1 cellular context compared by ENCODE assay signal in the genomic region with DNA sequence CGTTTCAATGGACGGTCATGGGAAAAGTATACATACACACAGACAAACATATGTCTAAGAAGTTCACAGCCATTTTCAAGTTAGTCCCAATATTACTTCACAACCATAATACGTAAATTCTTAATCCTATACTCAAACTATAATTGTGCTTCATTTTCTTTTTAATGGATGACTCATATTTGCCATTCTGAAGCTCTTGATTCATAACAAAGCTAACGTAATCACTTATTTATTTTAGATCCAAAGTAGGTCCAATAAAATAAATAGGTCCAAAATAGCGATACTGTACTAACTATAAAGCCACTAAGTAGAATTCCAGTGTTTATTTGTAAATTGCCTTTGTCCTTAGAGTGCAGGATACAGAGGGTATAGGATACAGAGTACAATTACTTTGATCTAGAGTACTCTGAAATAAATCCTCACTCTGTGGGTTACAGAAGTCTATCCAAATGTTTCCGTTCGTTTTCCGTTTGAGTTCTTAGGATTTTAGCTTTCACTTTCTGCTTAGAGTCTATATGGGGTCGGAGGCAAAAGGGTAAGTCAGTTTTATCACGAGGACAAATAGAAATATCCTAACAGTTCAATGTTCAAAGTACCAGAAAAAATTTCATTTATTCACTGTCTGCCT.
TF ChIP-seq lines count a peak whose summit lies in the region.

No MANE protein-coding gene starts in this region.

TF ChIP-seq in WTC11, 78 proteins besides CTCF, POLR2A, EP300 and RAD21:
- TF ChIP-seq, protein P1, sequence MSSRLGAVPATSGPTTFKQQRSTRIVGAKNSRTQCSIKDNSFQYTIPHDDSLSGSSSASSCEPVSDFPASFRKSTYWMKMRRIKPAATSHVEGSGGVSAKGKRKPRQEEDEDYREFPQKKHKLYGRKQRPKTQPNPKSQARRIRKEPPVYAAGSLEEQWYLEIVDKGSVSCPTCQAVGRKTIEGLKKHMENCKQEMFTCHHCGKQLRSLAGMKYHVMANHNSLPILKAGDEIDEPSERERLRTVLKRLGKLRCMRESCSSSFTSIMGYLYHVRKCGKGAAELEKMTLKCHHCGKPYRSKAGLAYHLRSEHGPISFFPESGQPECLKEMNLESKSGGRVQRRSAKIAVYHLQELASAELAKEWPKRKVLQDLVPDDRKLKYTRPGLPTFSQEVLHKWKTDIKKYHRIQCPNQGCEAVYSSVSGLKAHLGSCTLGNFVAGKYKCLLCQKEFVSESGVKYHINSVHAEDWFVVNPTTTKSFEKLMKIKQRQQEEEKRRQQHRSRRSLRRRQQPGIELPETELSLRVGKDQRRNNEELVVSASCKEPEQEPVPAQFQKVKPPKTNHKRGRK (CRISPR knock-in tag; IDR thresholded peaks at IDR 0.05; ENCODE audit: borderline replicate concordance) = no peak
- no peak for TF ChIP-seq ARID4B (CRISPR knock-in tag; IDR thresholded peaks at IDR 0.05; ENCODE audit: borderline replicate concordance)
- TF ChIP-seq GRHL2 (CRISPR knock-in tag; IDR thresholded peaks at IDR 0.05; ENCODE audit: insufficient replicate concordance, severe bottlenecking) = no peak
- TF ChIP-seq, protein P2, sequence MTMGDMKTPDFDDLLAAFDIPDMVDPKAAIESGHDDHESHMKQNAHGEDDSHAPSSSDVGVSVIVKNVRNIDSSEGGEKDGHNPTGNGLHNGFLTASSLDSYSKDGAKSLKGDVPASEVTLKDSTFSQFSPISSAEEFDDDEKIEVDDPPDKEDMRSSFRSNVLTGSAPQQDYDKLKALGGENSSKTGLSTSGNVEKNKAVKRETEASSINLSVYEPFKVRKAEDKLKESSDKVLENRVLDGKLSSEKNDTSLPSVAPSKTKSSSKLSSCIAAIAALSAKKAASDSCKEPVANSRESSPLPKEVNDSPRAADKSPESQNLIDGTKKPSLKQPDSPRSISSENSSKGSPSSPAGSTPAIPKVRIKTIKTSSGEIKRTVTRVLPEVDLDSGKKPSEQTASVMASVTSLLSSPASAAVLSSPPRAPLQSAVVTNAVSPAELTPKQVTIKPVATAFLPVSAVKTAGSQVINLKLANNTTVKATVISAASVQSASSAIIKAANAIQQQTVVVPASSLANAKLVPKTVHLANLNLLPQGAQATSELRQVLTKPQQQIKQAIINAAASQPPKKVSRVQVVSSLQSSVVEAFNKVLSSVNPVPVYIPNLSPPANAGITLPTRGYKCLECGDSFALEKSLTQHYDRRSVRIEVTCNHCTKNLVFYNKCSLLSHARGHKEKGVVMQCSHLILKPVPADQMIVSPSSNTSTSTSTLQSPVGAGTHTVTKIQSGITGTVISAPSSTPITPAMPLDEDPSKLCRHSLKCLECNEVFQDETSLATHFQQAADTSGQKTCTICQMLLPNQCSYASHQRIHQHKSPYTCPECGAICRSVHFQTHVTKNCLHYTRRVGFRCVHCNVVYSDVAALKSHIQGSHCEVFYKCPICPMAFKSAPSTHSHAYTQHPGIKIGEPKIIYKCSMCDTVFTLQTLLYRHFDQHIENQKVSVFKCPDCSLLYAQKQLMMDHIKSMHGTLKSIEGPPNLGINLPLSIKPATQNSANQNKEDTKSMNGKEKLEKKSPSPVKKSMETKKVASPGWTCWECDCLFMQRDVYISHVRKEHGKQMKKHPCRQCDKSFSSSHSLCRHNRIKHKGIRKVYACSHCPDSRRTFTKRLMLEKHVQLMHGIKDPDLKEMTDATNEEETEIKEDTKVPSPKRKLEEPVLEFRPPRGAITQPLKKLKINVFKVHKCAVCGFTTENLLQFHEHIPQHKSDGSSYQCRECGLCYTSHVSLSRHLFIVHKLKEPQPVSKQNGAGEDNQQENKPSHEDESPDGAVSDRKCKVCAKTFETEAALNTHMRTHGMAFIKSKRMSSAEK (CRISPR knock-in tag; IDR thresholded peaks at IDR 0.05; ENCODE audit: borderline replicate concordance) = no peak
- no peak for TF ChIP-seq CREB1 (CRISPR knock-in tag; IDR thresholded peaks at IDR 0.05)
- TF ChIP-seq ZNF232 (CRISPR knock-in tag; IDR thresholded peaks at IDR 0.05) = no peak
- TF ChIP-seq KAT7 (CRISPR knock-in tag; IDR thresholded peaks at IDR 0.05; ENCODE audit: borderline replicate concordance) = no peak
- TF ChIP-seq, protein P3, sequence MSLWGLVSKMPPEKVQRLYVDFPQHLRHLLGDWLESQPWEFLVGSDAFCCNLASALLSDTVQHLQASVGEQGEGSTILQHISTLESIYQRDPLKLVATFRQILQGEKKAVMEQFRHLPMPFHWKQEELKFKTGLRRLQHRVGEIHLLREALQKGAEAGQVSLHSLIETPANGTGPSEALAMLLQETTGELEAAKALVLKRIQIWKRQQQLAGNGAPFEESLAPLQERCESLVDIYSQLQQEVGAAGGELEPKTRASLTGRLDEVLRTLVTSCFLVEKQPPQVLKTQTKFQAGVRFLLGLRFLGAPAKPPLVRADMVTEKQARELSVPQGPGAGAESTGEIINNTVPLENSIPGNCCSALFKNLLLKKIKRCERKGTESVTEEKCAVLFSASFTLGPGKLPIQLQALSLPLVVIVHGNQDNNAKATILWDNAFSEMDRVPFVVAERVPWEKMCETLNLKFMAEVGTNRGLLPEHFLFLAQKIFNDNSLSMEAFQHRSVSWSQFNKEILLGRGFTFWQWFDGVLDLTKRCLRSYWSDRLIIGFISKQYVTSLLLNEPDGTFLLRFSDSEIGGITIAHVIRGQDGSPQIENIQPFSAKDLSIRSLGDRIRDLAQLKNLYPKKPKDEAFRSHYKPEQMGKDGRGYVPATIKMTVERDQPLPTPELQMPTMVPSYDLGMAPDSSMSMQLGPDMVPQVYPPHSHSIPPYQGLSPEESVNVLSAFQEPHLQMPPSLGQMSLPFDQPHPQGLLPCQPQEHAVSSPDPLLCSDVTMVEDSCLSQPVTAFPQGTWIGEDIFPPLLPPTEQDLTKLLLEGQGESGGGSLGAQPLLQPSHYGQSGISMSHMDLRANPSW (CRISPR knock-in tag; conservative IDR thresholded peaks at IDR 0.05; ENCODE audit: low read depth) = no peak
